18 cellular contexts compared by ENCODE assay signal in genomic region chr3:194009892-194010533, GRCh38.
A peak's percentile ranks its signal among the peaks of the same experiment; 100 is the strongest.
DNase-seq lines count a peak whose midpoint lies in the region; ATAC-seq, FAIRE-seq and TF ChIP-seq lines count a peak whose summit lies in the region.
"Had no signal": no experiment of that assay in that cellular context is flagged by ENCODE, and none has a peak within 500 bp of the region (broad histone marks: within the 10 kb centered on the region; RNA-seq: fewer than 3 reads in every experiment).

No MANE protein-coding gene starts in this region.

- H3K4me3 ChIP-seq in HepG2 (replicated peaks in 1 of 3; ENCODE audit: insufficient read depth in 1 of 3, low read depth in 2 of 3, low read length in 3 of 3) (no peak overlapping the region), right lobe of liver (no peak overlapping the region), PC-3 (ENCODE audit: low read length) (no peak overlapping the region), lung (no peak overlapping the region), mammary epithelial cell (replicated peaks in 1 of 3; ENCODE audit: insufficient read depth in 1 of 3, low read depth in 2 of 3, low read length in 3 of 3) (no peak overlapping the region)

- TF ChIP-seq EP300 in HepG2 (IDR thresholded peaks at IDR 0.05; ENCODE audit: low read depth in 2 of 2, low read length in 2 of 2) (no peak), HepG2 (CRISPR knock-in tag; IDR thresholded peaks at IDR 0.05; ENCODE audit: borderline replicate concordance) (no peak)

- TF ChIP-seq RAD21 in HepG2 (CRISPR knock-in tag; IDR thresholded peaks at IDR 0.05): no peak

- no peak for DNase-seq in HepG2 (ENCODE audit: low spot score)
- no peak for DNase-seq in right lobe of liver
- no peak for DNase-seq in PC-3
- peak; percentile 52 for DNase-seq in lung (ENCODE audit: low spot score)
- DNase-seq in stimulated activated CD4-positive, alpha-beta T cell treated with anti-CD3 and anti-CD28 coated beads, Interleukin-2, amount 100 ng/mL, for 48 hours: no peak
- no peak for DNase-seq in dedifferentiated amniotic fluid mesenchymal stem cell (ENCODE audit: extremely low spot score)
- DNase-seq in mammary epithelial cell: no peak
- DNase-seq: activated B cell treated with CpG ODN at 0.5 μM for 24 hours; activated naive CD8-positive, alpha-beta T cell treated with anti-CD3 and anti-CD28 coated beads for 36 hours; CD8-positive, alpha-beta T cell; erythroblast; MV-4-11; NCI-H2227 treated with DMSO at 0.1 percent for 48 hours; nucleus accumbens; SIG-M5; stimulated activated CD4-positive, alpha-beta T cell treated with anti-CD3 and anti-CD28 coated beads, Interleukin-2, amount 100 ng/mL, for 24 hours had no signal

- CTCF ChIA-PET in HepG2 (lab: Yijun Ruan, JAX; ENCODE audit: low intra/inter-chr PET ratio, low total read pairs): no interaction called here
- CTCF ChIA-PET in PC-3 (lab: Charles Lee): no interaction called here
- CTCF ChIA-PET in mammary epithelial cell (lab: Charles Lee; ENCODE audit: low non-redundant PET): no interaction called here

- 8% methylated on average over 4 of the region's 4 CpGs for WGBS in HepG2 (ENCODE audit: low lambda C conversion rate)
- 83% methylated on average over 2 of the region's 4 CpGs for WGBS in right lobe of liver (ENCODE audit: insufficient coverage, low coverage, low lambda C conversion rate, missing lambda C conversion rate)
- 69 to 81% methylated on average over 4 of the region's 4 CpGs for WGBS in lung, 2 donors
- 70% methylated on average over 4 of the region's 4 CpGs for WGBS in mammary epithelial cell (ENCODE audit: low coverage, missing lambda C conversion rate)

- BruUV-seq in HepG2 (replicated peaks; lab: Mats Ljungman, UMichigan) (no TSS peak), PC-3 (replicated peaks; lab: Mats Ljungman, UMichigan) (no TSS peak), mammary epithelial cell (replicated peaks; lab: Mats Ljungman, UMichigan) (no TSS peak)

- peaks cover 7% of the 10 kb centered on the region for H3K4me1 ChIP-seq in HepG2 (ENCODE audit: insufficient read depth, low read length)
- peaks cover 0 to under 1% (median 0%) of the 10 kb centered on the region in 4 donors for H3K4me1 ChIP-seq in right lobe of liver
- peaks cover 12% of the 10 kb centered on the region for H3K4me1 ChIP-seq in PC-3 (ENCODE audit: insufficient read depth, low read length)
- H3K4me1 ChIP-seq in lung (ENCODE audit: control insufficient read depth in 2 of 2, insufficient read depth in 2 of 2, low read length in 2 of 2): peaks cover 0 to 4% of the 10 kb centered on the region in 2 donors
- H3K4me1 ChIP-seq in mammary epithelial cell (ENCODE audit: insufficient read depth, low read length): peaks cover 4% of the 10 kb centered on the region

- H3K4me2 ChIP-seq in HepG2 (ENCODE audit: low read depth, low read length) (no peak overlapping the region), PC-3 (ENCODE audit: low read length) (no peak overlapping the region), mammary epithelial cell (ENCODE audit: insufficient read depth, low read depth, low read length) (no peak overlapping the region)

- in situ Hi-C loops in HepG2 (cut with HindIII; ENCODE audit: extremely low pct_ligation_motif_present, low pct_unique_long_range_greater_than_20kb): no loop called here
- in situ Hi-C loops in mammary epithelial cell (cut with MboI; ENCODE audit: low sequenced_read_pairs in 2 of 2): no loop called here

- H3F3A ChIP-seq in PC-3 (ENCODE audit: low read length, unreplicated experiment): no peaks in the 10 kb centered on the region

- H3K36me3 ChIP-seq in HepG2 (replicated peaks in 1 of 2; ENCODE audit: control insufficient read depth in 1 of 2, insufficient read depth in 2 of 2, low read length in 2 of 2) (no peaks in the 10 kb centered on the region), right lobe of liver (no peaks in the 10 kb centered on the region), PC-3 (ENCODE audit: low read depth, low read length) (no peaks in the 10 kb centered on the region), lung (ENCODE audit: control insufficient read depth in 2 of 2, insufficient read depth in 2 of 2, low read length in 2 of 2) (no peaks in the 10 kb centered on the region), mammary epithelial cell (ENCODE audit: insufficient read depth, low read length) (no peaks in the 10 kb centered on the region)

- H3K27ac ChIP-seq in HepG2 (ENCODE audit: extremely low read length, insufficient read depth, low read length) (no peak overlapping the region), right lobe of liver (no peak overlapping the region), PC-3 (ENCODE audit: low read length) (no peak overlapping the region), lung (ENCODE audit: low read depth in 1 of 2, low read length in 1 of 2) (no peak overlapping the region), mammary epithelial cell (ENCODE audit: insufficient read depth, low read depth, low read length) (no peak overlapping the region)

- H4K20me1 ChIP-seq in HepG2 (ENCODE audit: insufficient read depth, low read length) (no peaks in the 10 kb centered on the region), PC-3 (ENCODE audit: low read length) (no peaks in the 10 kb centered on the region), mammary epithelial cell (ENCODE audit: insufficient read depth, low read length) (no peaks in the 10 kb centered on the region)

- H3K79me2 ChIP-seq in HepG2 (ENCODE audit: insufficient read depth, low read length) (no peaks in the 10 kb centered on the region), PC-3 (ENCODE audit: low read length) (no peaks in the 10 kb centered on the region), mammary epithelial cell (ENCODE audit: insufficient read depth, low read length) (no peaks in the 10 kb centered on the region)

- ATAC-seq in HepG2 (peak; percentile 72), right lobe of liver (no peak), PC-3 (peak; percentile 23), lung (ENCODE audit: insufficient read depth, low FRiP score) (no peak), GM18873 (IDR thresholded peaks at IDR 0.05; ENCODE audit: low FRiP score, unreplicated experiment) (no peak)
- ATAC-seq: CD8-positive, alpha-beta T cell had no signal

- no peak for FAIRE-seq in HepG2 (lab: Jason Lieb, UNC)
- FAIRE-seq: G401.6 had no signal

- TF ChIP-seq CTCF in HepG2 (CRISPR knock-in tag; IDR thresholded peaks at IDR 0.05): no peak
- no peak for TF ChIP-seq CTCF in right lobe of liver (IDR thresholded peaks at IDR 0.05)
- TF ChIP-seq CTCF in PC-3 (conservative IDR thresholded peaks at IDR 0.05; ENCODE audit: low read depth, low read length): no peak
- TF ChIP-seq CTCF in lung (IDR thresholded peaks at IDR 0.05; ENCODE audit: control extremely low read depth, extremely low read depth): no peak
- TF ChIP-seq CTCF in mammary epithelial cell (conservative IDR thresholded peaks at IDR 0.05 in 1 of 2, IDR thresholded peaks at IDR 0.05 in 1 of 2; ENCODE audit: extremely low read depth in 1 of 2, insufficient read depth in 1 of 2, low read depth in 1 of 2, low read length in 2 of 2): no peak

- intact Hi-C loops in HepG2 (cut with micrococcal nuclease; ENCODE audit: unreplicated experiment) (no loop called here), right lobe of liver (cut with DNase I) (no loop called here), PC-3 (cut with micrococcal nuclease) (no loop called here), mammary epithelial cell (cut with micrococcal nuclease) (no loop called here)

- H3K9me3 ChIP-seq in HepG2 (ENCODE audit: low read length) (no peaks in the 10 kb centered on the region), right lobe of liver (no peaks in the 10 kb centered on the region), PC-3 (ENCODE audit: low read length) (no peaks in the 10 kb centered on the region), lung (ENCODE audit: control insufficient read depth in 2 of 2, insufficient read depth in 1 of 2, low read length in 1 of 2) (no peaks in the 10 kb centered on the region), mammary epithelial cell (replicated peaks; ENCODE audit: insufficient read depth, low read length) (no peaks in the 10 kb centered on the region)

- H3K9me2 ChIP-seq in PC-3 (replicated peaks; ENCODE audit: low read length): no peaks in the 10 kb centered on the region

- no peak overlapping the region for H3K9ac ChIP-seq in HepG2 (ENCODE audit: insufficient read depth, low read depth, low read length)
- no peak overlapping the region for H3K9ac ChIP-seq in PC-3 (ENCODE audit: low read length)
- no peak overlapping the region for H3K9ac ChIP-seq in mammary epithelial cell (ENCODE audit: insufficient read depth, low read length)

- POLR2A ChIA-PET in HepG2 (lab: Yijun Ruan, JAX): no interaction called here
- POLR2A ChIA-PET in PC-3 (lab: Charles Lee; ENCODE audit: unreplicated experiment): interaction anchor here (0.6 kb wide), 1 partner anchor 106 kb away, joined by 4 read pairs; no protein-coding TSS in a partner anchor

- TF ChIP-seq POLR2A in HepG2 (IDR thresholded peaks at IDR 0.05; ENCODE audit: insufficient read depth in 1 of 2, low read depth in 2 of 2, low read length in 2 of 2) (no peak), right lobe of liver (IDR thresholded peaks at IDR 0.05) (no peak)

- no peak overlapping the region for H2AFZ ChIP-seq in HepG2 (ENCODE audit: low read length)
- H2AFZ ChIP-seq in PC-3 (ENCODE audit: low read length): no peak overlapping the region
- no peak overlapping the region for H2AFZ ChIP-seq in mammary epithelial cell (ENCODE audit: low read depth, low read length)

- dilution Hi-C loops in mammary epithelial cell (cut with HindIII; ENCODE audit: low sequenced_read_pairs): no loop called here

- peaks cover 1 to 20% of the 10 kb centered on the region in 2 experiments; a peak in 2 of 5 replicates for H3K27me3 ChIP-seq in HepG2 (ENCODE audit: control insufficient read depth in 1 of 2, insufficient read depth in 2 of 2, low read length in 2 of 2)
- no peaks in the 10 kb centered on the region for H3K27me3 ChIP-seq in right lobe of liver
- H3K27me3 ChIP-seq in PC-3 (ENCODE audit: low read length): no peaks in the 10 kb centered on the region
- H3K27me3 ChIP-seq in lung (ENCODE audit: control insufficient read depth, insufficient read depth): no peaks in the 10 kb centered on the region
- H3K27me3 ChIP-seq in mammary epithelial cell (ENCODE audit: insufficient read depth, low read length): no peaks in the 10 kb centered on the region

TF ChIP-seq in HepG2, 621 proteins besides CTCF, POLR2A, EP300 and RAD21 (continues in another document):
- TF ChIP-seq TCF12 (IDR thresholded peaks at IDR 0.05): no peak
- TF ChIP-seq TCF12 (CRISPR knock-in tag; IDR thresholded peaks at IDR 0.05): no peak
- TF ChIP-seq BCL6 (CRISPR knock-in tag; IDR thresholded peaks at IDR 0.05): no peak
- TF ChIP-seq ZNF367 (CRISPR knock-in tag; IDR thresholded peaks at IDR 0.05; ENCODE audit: borderline replicate concordance): no peak
- TF ChIP-seq ZNF788 (CRISPR knock-in tag; IDR thresholded peaks at IDR 0.05; ENCODE audit: borderline replicate concordance): no peak

Comparison
In these comparisons a context has a peak if more than half of its experiments do, and no peak if none do; other contexts are left out.
1. ATAC-seq: peak in HepG2 (single experiment) and PC-3 (single experiment); none in right lobe of liver (0 of 4), lung (single experiment) and GM18873 (single experiment).